29 cellular contexts compared by ENCODE assay signal in the genomic region with DNA sequence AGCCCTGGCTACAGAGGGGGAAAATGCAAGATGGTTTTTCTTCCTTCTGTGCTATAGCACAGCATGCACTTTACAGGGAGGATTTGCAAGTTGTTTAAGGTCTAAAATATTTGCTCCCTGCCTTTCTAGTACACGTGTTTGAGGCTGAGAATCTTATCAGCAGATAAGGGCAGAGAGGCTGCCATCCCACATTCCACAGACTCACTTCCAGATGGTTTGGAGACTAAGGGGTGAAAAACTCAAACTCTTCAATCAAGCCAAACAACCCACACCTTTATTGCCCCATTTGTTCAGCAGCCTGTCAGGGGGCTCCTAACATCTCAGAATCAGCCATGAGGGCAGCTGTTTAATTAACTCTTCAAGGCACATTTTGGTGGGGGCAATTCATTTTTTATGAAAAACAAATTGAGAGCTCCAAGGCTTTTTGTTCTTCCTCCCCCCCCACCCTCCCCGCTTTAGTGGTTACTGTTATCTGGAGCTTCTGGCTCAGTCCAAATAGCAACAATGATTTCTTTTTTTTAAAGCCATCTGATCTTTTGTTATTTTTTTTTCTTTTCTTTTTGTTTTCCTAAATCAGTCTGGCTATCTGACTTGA.
DNase-seq lines count a peak whose midpoint lies in the region; ATAC-seq, FAIRE-seq and TF ChIP-seq lines count a peak whose summit lies in the region.
"Had no signal": no experiment of that assay in that cellular context is flagged by ENCODE, and none has a peak within 500 bp of the region (broad histone marks: within the 10 kb centered on the region; RNA-seq: fewer than 3 reads in every experiment).

No MANE protein-coding gene starts in this region.

- H3K79me2 ChIP-seq in ACC112 (ENCODE audit: control insufficient read depth, insufficient read depth, low read length, unreplicated experiment) = no peaks in the 10 kb centered on the region

- no peak overlapping the region for H3K27ac Mint-ChIP-seq in endodermal cell
- no peak overlapping the region for H3K27ac Mint-ChIP-seq in activated CD8-positive, alpha-beta memory T cell treated with anti-CD3 and anti-CD28 coated beads, Interleukin-2, amount 10 ng/mL, durations not matched to agents 7 days and 5 days
- H3K27ac Mint-ChIP-seq: activated naive CD4-positive, alpha-beta T cell treated with anti-CD3 and anti-CD28 coated beads, Interleukin-2, amount 10 ng/mL, durations not matched to agents 7 days and 5 days; activated T-cell treated with anti-CD3 and anti-CD28 coated beads, Interleukin-2, amount 50 U/mL, for 72 hours; natural killer cell had no signal

- peak overlapping the region; percentile 74 for H2AFZ ChIP-seq in ACC112 (ENCODE audit: low read length, unreplicated experiment)

- no peak for TF ChIP-seq CTCF in endodermal cell (conservative IDR thresholded peaks at IDR 0.05)
- TF ChIP-seq CTCF in omental fat pad (IDR thresholded peaks at IDR 0.05) = no peak
- TF ChIP-seq CTCF in esophagus squamous epithelium (IDR thresholded peaks at IDR 0.05) = no peak

- H3K36me3 Mint-ChIP-seq in endodermal cell (ENCODE audit: low read depth) = no peaks in the 10 kb centered on the region
- no peaks in the 10 kb centered on the region for H3K36me3 Mint-ChIP-seq in activated CD8-positive, alpha-beta memory T cell treated with anti-CD3 and anti-CD28 coated beads, Interleukin-2, amount 10 ng/mL, durations not matched to agents 7 days and 5 days
- H3K36me3 Mint-ChIP-seq: activated naive CD4-positive, alpha-beta T cell treated with anti-CD3 and anti-CD28 coated beads, Interleukin-2, amount 10 ng/mL, durations not matched to agents 7 days and 5 days; natural killer cell had no signal

- H3K27me3 ChIP-seq in ACC112 (ENCODE audit: insufficient read depth, low read length) = no peaks in the 10 kb centered on the region
- H3K27me3 ChIP-seq in endodermal cell (ENCODE audit: control insufficient read depth, insufficient read depth, low read length, poor library complexity, severe bottlenecking) = peaks cover 15% of the 10 kb centered on the region
- no peaks in the 10 kb centered on the region for H3K27me3 ChIP-seq in small intestine (ENCODE audit: control insufficient read depth in 2 of 2, insufficient read depth in 2 of 2, low read length in 2 of 2)
- H3K27me3 ChIP-seq in esophagus squamous epithelium = no peaks in the 10 kb centered on the region
- H3K27me3 ChIP-seq: dorsolateral prefrontal cortex, pancreas, right lobe of liver, upper lobe of left lung had no signal

- H3K9me3 Mint-ChIP-seq in endodermal cell = no peaks in the 10 kb centered on the region
- no peaks in the 10 kb centered on the region for H3K9me3 Mint-ChIP-seq in activated CD8-positive, alpha-beta memory T cell treated with anti-CD3 and anti-CD28 coated beads, Interleukin-2, amount 10 ng/mL, durations not matched to agents 7 days and 5 days (ENCODE audit: low read depth)
- H3K9me3 Mint-ChIP-seq: activated naive CD4-positive, alpha-beta T cell treated with anti-CD3 and anti-CD28 coated beads, Interleukin-2, amount 10 ng/mL, durations not matched to agents 7 days and 5 days; activated T-cell treated with anti-CD3 and anti-CD28 coated beads, Interleukin-2, amount 50 U/mL, for 72 hours; central memory CD8-positive, alpha-beta T cell had no signal

- FAIRE-seq in small intestine (lab: Jason Lieb, UNC) = no peak
- FAIRE-seq: endothelial cell of umbilical vein, pancreas had no signal

- H3K4me1 ChIP-seq in ACC112 (ENCODE audit: control insufficient read depth, insufficient read depth, low read length, unreplicated experiment) (peaks cover 65% of the 10 kb centered on the region), endodermal cell (ENCODE audit: control insufficient read depth, insufficient read depth, low read length) (peaks cover 26% of the 10 kb centered on the region), small intestine (ENCODE audit: control insufficient read depth in 2 of 2, insufficient read depth in 1 of 2, low read depth in 1 of 2, low read length in 1 of 2) (no peaks in the 10 kb centered on the region), esophagus squamous epithelium (peaks cover 0 to 16% (median 15%) of the 10 kb centered on the region in 3 donors)

- peak overlapping the region; percentile 24; the same call in 1 of the 2 replicates for H3K27ac ChIP-seq in ACC112 (ENCODE audit: low read depth, low read length)
- H3K27ac ChIP-seq in endodermal cell (ENCODE audit: low read depth, low read length) = no peak overlapping the region
- no peak overlapping the region for H3K27ac ChIP-seq in small intestine (ENCODE audit: low read depth in 1 of 2, low read length in 1 of 2)
- H3K27ac ChIP-seq in esophagus squamous epithelium = no peak overlapping the region
- H3K27ac ChIP-seq: dorsolateral prefrontal cortex, HL-60, pancreas, SK-N-MC, upper lobe of left lung had no signal

- intact Hi-C loops in esophagus squamous epithelium (cut with DNase I) = no loop called here

- peak overlapping the region; percentile 2 for H3K9ac ChIP-seq in endodermal cell (ENCODE audit: extremely low read depth, low read length, poor library complexity, severe bottlenecking)

- DNase-seq in NCI-H226 (peak; percentile 95), endodermal cell (peak; percentile 47), omental fat pad (ENCODE audit: low spot score) (no peak), small intestine (no peak), esophagus squamous epithelium (lab: John Stamatoyannopoulos, UW) (no peak), dedifferentiated amniotic fluid mesenchymal stem cell (ENCODE audit: extremely low spot score) (no peak)
- DNase-seq in activated CD8-positive, alpha-beta memory T cell treated with anti-CD3 and anti-CD28 coated beads, Interleukin-2, amount 10 ng/mL, durations not matched to agents 7 days and 5 days = no peak
- DNase-seq: activated CD4-positive, alpha-beta T cell treated with anti-CD3 and anti-CD28 coated beads for 4 hours; activated naive CD4-positive, alpha-beta T cell treated with anti-CD3 and anti-CD28 coated beads, Interleukin-2, amount 10 ng/mL, durations not matched to agents 7 days and 5 days; activated T-cell treated with anti-CD3 and anti-CD28 coated beads, Interleukin-2, amount 50 U/mL, for 72 hours; aorta; COR-L47; dorsolateral prefrontal cortex; left colon; midbrain; natural killer cell; NCI-H1048; NCI-H187; NCI-H526 treated with DMSO at 0.1 percent for 48 hours; pancreas; right lobe of liver; RPMI8226; upper lobe of left lung had no signal

- CTCF ChIA-PET in activated CD8-positive, alpha-beta memory T cell treated with anti-CD3 and anti-CD28 coated beads, Interleukin-2, amount 10 ng/mL, durations not matched to agents 7 days and 5 days (lab: Charles Lee) = no interaction called here

- no peak overlapping the region for H3K4me3 Mint-ChIP-seq in endodermal cell
- H3K4me3 Mint-ChIP-seq in activated CD8-positive, alpha-beta memory T cell treated with anti-CD3 and anti-CD28 coated beads, Interleukin-2, amount 10 ng/mL, durations not matched to agents 7 days and 5 days = no peak overlapping the region
- H3K4me3 Mint-ChIP-seq: activated naive CD4-positive, alpha-beta T cell treated with anti-CD3 and anti-CD28 coated beads, Interleukin-2, amount 10 ng/mL, durations not matched to agents 7 days and 5 days; activated T-cell treated with anti-CD3 and anti-CD28 coated beads, Interleukin-2, amount 50 U/mL, for 72 hours; central memory CD8-positive, alpha-beta T cell; natural killer cell had no signal

- H3K36me3 ChIP-seq in ACC112 (ENCODE audit: insufficient read depth, low read length) = no peaks in the 10 kb centered on the region
- no peaks in the 10 kb centered on the region for H3K36me3 ChIP-seq in endodermal cell (ENCODE audit: control insufficient read depth, insufficient read depth, low read length)
- no peaks in the 10 kb centered on the region for H3K36me3 ChIP-seq in small intestine (ENCODE audit: control insufficient read depth in 2 of 2, insufficient read depth in 2 of 2, low read length in 2 of 2)
- no peaks in the 10 kb centered on the region for H3K36me3 ChIP-seq in esophagus squamous epithelium
- H3K36me3 ChIP-seq: pancreas, right lobe of liver, upper lobe of left lung had no signal

- WGBS in endodermal cell (ENCODE audit: insufficient coverage in 1 of 2, insufficient read length in 1 of 2), 2 experiments = 13% methylated on average over 1 of the region's 2 CpGs; no CpG with 5 or more reads in 1 of the 2 experiments
- WGBS in small intestine, 3 donors = 25 to 56% (median 51%) methylated on average over 2 of the region's 2 CpGs
- WGBS in esophagus squamous epithelium, 2 donors = 72 to 84% methylated on average over 2 of the region's 2 CpGs

- no peaks in the 10 kb centered on the region for H3K9me3 ChIP-seq in endodermal cell (ENCODE audit: control insufficient read depth, low read length)
- no peaks in the 10 kb centered on the region for H3K9me3 ChIP-seq in small intestine (ENCODE audit: control insufficient read depth, low read depth)
- H3K9me3 ChIP-seq in esophagus squamous epithelium = no peaks in the 10 kb centered on the region
- H3K9me3 ChIP-seq: pancreas, right lobe of liver, upper lobe of left lung had no signal

- H3K4me3 ChIP-seq in ACC112 (ENCODE audit: low read depth, low read length) = peak overlapping the region; percentile 11; the same call in 1 of the 2 replicates
- H3K4me3 ChIP-seq in endodermal cell (ENCODE audit: low read length) = peak overlapping the region; percentile 60
- no peak overlapping the region for H3K4me3 ChIP-seq in small intestine (ENCODE audit: low read depth in 1 of 2, low read length in 2 of 2)
- no peak overlapping the region for H3K4me3 ChIP-seq in esophagus squamous epithelium
- H3K4me3 ChIP-seq: dorsolateral prefrontal cortex, pancreas, right lobe of liver, SK-N-MC, upper lobe of left lung had no signal

- peak; percentile 18 for ATAC-seq in omental fat pad (ENCODE audit: low FRiP score)
- ATAC-seq in activated CD8-positive, alpha-beta memory T cell treated with anti-CD3 and anti-CD28 coated beads, Interleukin-2, amount 10 ng/mL, durations not matched to agents 7 days and 5 days = no peak
- ATAC-seq: activated T-cell treated with anti-CD3 and anti-CD28 coated beads, Interleukin-2, amount 50 U/mL, for 72 hours; HCT116; left colon; natural killer cell had no signal

- H3K4me1 Mint-ChIP-seq in endodermal cell = peaks cover 46% of the 10 kb centered on the region
- no peaks in the 10 kb centered on the region for H3K4me1 Mint-ChIP-seq in activated CD8-positive, alpha-beta memory T cell treated with anti-CD3 and anti-CD28 coated beads, Interleukin-2, amount 10 ng/mL, durations not matched to agents 7 days and 5 days
- H3K4me1 Mint-ChIP-seq: activated naive CD4-positive, alpha-beta T cell treated with anti-CD3 and anti-CD28 coated beads, Interleukin-2, amount 10 ng/mL, durations not matched to agents 7 days and 5 days; central memory CD8-positive, alpha-beta T cell; natural killer cell had no signal

- peaks cover 50% of the 10 kb centered on the region for H3K27me3 Mint-ChIP-seq in endodermal cell (ENCODE audit: insufficient read depth)
- no peaks in the 10 kb centered on the region for H3K27me3 Mint-ChIP-seq in activated CD8-positive, alpha-beta memory T cell treated with anti-CD3 and anti-CD28 coated beads, Interleukin-2, amount 10 ng/mL, durations not matched to agents 7 days and 5 days
- H3K27me3 Mint-ChIP-seq: activated naive CD4-positive, alpha-beta T cell treated with anti-CD3 and anti-CD28 coated beads, Interleukin-2, amount 10 ng/mL, durations not matched to agents 7 days and 5 days; central memory CD8-positive, alpha-beta T cell had no signal

- TF ChIP-seq POLR2A in esophagus squamous epithelium (IDR thresholded peaks at IDR 0.05) = no peak

Comparison
In these comparisons a context has a peak if more than half of its experiments do, and no peak if none do; other contexts are left out.
1. H3K4me3 ChIP-seq: peak in ACC112 (single experiment) and endodermal cell (single experiment); none in small intestine (0 of 2) and esophagus squamous epithelium (0 of 4).
2. DNase-seq: peak in NCI-H226 (single experiment) and endodermal cell (single experiment); none in omental fat pad (single experiment), activated CD8-positive, alpha-beta memory T cell treated with anti-CD3 and anti-CD28 coated beads, Interleukin-2, amount 10 ng/mL, durations not matched to agents 7 days and 5 days (single experiment), small intestine (single experiment), esophagus squamous epithelium (single experiment) and dedifferentiated amniotic fluid mesenchymal stem cell (single experiment).